ENCODE assay signal across 21 cellular contexts in genomic region chr13:80306573-80306972, GRCh38. TPM values are rescaled to one million over a fixed set of nuclear protein-coding genes. Genes with fewer than 3 reads are reported as not detected.
A peak's percentile ranks its signal among the peaks of the same experiment; 100 is the strongest.
DNase-seq lines count a peak whose midpoint lies in the region; ATAC-seq and TF ChIP-seq lines count a peak whose summit lies in the region.
"Had no signal": no experiment of that assay in that cellular context is flagged by ENCODE, and none has a peak within 500 bp of the region (broad histone marks: within the 10 kb centered on the region; RNA-seq: fewer than 3 reads in every experiment).

No MANE protein-coding gene starts in this region.

- peak overlapping the region in 2 of 3 experiments; percentile 15 to 51 for H3K27ac Mint-ChIP-seq in nephron
- no peak overlapping the region for H3K27ac Mint-ChIP-seq in endothelial cell (ENCODE audit: unreplicated experiment)
- no peak overlapping the region for H3K27ac Mint-ChIP-seq in activated CD4-positive, alpha-beta memory T cell treated with anti-CD3 and anti-CD28 coated beads for 36 hours
- H3K27ac Mint-ChIP-seq: CD8-positive, alpha-beta T cell had no signal

- DNase-seq in heart right ventricle (no peak), cardiac septum (ENCODE audit: low spot score) (no peak), adipocyte (ENCODE audit: low read depth) (no peak), endothelial cell (ENCODE audit: low spot score) (no peak)
- no peak for DNase-seq in activated CD4-positive, alpha-beta memory T cell treated with anti-CD3 and anti-CD28 coated beads for 36 hours
- DNase-seq: 8988T; BE2C; CD8-positive, alpha-beta T cell; HFFc6; KG1; NCI-H1105 treated with DMSO at 0.1 percent for 48 hours; NCI-H187; NCI-H2107; NCI-H2227 treated with DMSO at 0.1 percent for 48 hours; NCI-H510A treated with DMSO at 0.1 percent for 48 hours; NCI-H82; OCI-M1; SHP77 had no signal

- intact Hi-C loops in heart right ventricle (cut with DNase I) (loop anchor here in 1 of 10 donors (10.0 kb wide), 1 partner anchor 172 kb away; no protein-coding TSS in a partner anchor), cardiac septum (cut with DNase I) (no loop called here)
- intact Hi-C loops in activated CD4-positive, alpha-beta memory T cell treated with anti-CD3 and anti-CD28 coated beads for 36 hours (cut with micrococcal nuclease): no loop called here

- H3K4me1 ChIP-seq in heart right ventricle (peaks cover 0 to 33% (median 22%) of the 10 kb centered on the region in 9 donors), adipocyte (ENCODE audit: control insufficient read depth, insufficient read depth, low read length) (peaks cover 24% of the 10 kb centered on the region), subcutaneous abdominal adipose tissue (ENCODE audit: control insufficient read depth in 5 of 5, insufficient read depth in 5 of 5, low read length in 5 of 5) (peaks cover 0 to 19% (median 13%) of the 10 kb centered on the region in 5 donors)

- H3K27me3 Mint-ChIP-seq in nephron (ENCODE audit: low read depth): no peaks in the 10 kb centered on the region
- H3K27me3 Mint-ChIP-seq in endothelial cell (ENCODE audit: unreplicated experiment): peaks cover 2% of the 10 kb centered on the region
- no peaks in the 10 kb centered on the region for H3K27me3 Mint-ChIP-seq in activated CD4-positive, alpha-beta memory T cell treated with anti-CD3 and anti-CD28 coated beads for 36 hours

- H3K36me3 Mint-ChIP-seq in nephron (ENCODE audit: low read depth) (peaks cover 7% of the 10 kb centered on the region), endothelial cell (ENCODE audit: low read depth, unreplicated experiment) (no peaks in the 10 kb centered on the region)
- no peaks in the 10 kb centered on the region for H3K36me3 Mint-ChIP-seq in activated CD4-positive, alpha-beta memory T cell treated with anti-CD3 and anti-CD28 coated beads for 36 hours
- H3K36me3 Mint-ChIP-seq: CD8-positive, alpha-beta T cell had no signal

- TF ChIP-seq CTCF in heart right ventricle (IDR thresholded peaks at IDR 0.05) (no peak), nephron (IDR thresholded peaks at IDR 0.05; ENCODE audit: unreplicated experiment in 3 of 3) (no peak), endothelial cell (IDR thresholded peaks at IDR 0.05; ENCODE audit: unreplicated experiment) (no peak)

- no peak overlapping the region for H3K4me3 Mint-ChIP-seq in nephron
- no peak overlapping the region for H3K4me3 Mint-ChIP-seq in endothelial cell (ENCODE audit: unreplicated experiment)
- H3K4me3 Mint-ChIP-seq in activated CD4-positive, alpha-beta memory T cell treated with anti-CD3 and anti-CD28 coated beads for 36 hours: no peak overlapping the region
- H3K4me3 Mint-ChIP-seq: CD8-positive, alpha-beta T cell had no signal

- H3K9me3 ChIP-seq in heart right ventricle (no peaks in the 10 kb centered on the region), adipocyte (ENCODE audit: control insufficient read depth, low read length) (no peaks in the 10 kb centered on the region), subcutaneous abdominal adipose tissue (ENCODE audit: control insufficient read depth in 5 of 5, low read length in 5 of 5) (no peaks in the 10 kb centered on the region)
- H3K9me3 ChIP-seq: BE2C had no signal

- peak overlapping the region in 2 of 10 donors; percentile 5 to 17 for H3K4me3 ChIP-seq in heart right ventricle
- H3K4me3 ChIP-seq in adipocyte (ENCODE audit: low read length): peak overlapping the region; percentile 73
- H3K4me3 ChIP-seq in subcutaneous abdominal adipose tissue (ENCODE audit: low read depth in 1 of 5, low read length in 5 of 5): no peak overlapping the region

- H3K27me3 ChIP-seq in heart right ventricle: no peaks in the 10 kb centered on the region
- H3K27me3 ChIP-seq in adipocyte (replicated peaks; ENCODE audit: control insufficient read depth, insufficient read depth, low read length): no peaks in the 10 kb centered on the region
- H3K27me3 ChIP-seq in subcutaneous abdominal adipose tissue (ENCODE audit: control insufficient read depth in 5 of 5, insufficient read depth in 4 of 5, low read length in 5 of 5): no peaks in the 10 kb centered on the region
- H3K27me3 ChIP-seq: BE2C had no signal

- H3K27ac ChIP-seq in heart right ventricle (peak overlapping the region in 8 of 10 donors; percentile 13 to 79 (median 53)), subcutaneous abdominal adipose tissue (ENCODE audit: low read depth, low read length) (peak overlapping the region; percentile 75)

- POLR2A ChIA-PET in activated CD4-positive, alpha-beta memory T cell treated with anti-CD3 and anti-CD28 coated beads for 36 hours (lab: Charles Lee): no interaction called here

- CTCF ChIA-PET in activated CD4-positive, alpha-beta memory T cell treated with anti-CD3 and anti-CD28 coated beads for 36 hours (lab: Charles Lee): interaction anchor here (0.6 kb wide), 1 partner anchor 89 kb away, joined by 3 read pairs; no protein-coding TSS in a partner anchor

- H3K9me3 Mint-ChIP-seq in nephron: no peaks in the 10 kb centered on the region
- H3K9me3 Mint-ChIP-seq in endothelial cell (ENCODE audit: unreplicated experiment): no peaks in the 10 kb centered on the region
- H3K9me3 Mint-ChIP-seq in activated CD4-positive, alpha-beta memory T cell treated with anti-CD3 and anti-CD28 coated beads for 36 hours: no peaks in the 10 kb centered on the region
- H3K9me3 Mint-ChIP-seq: CD8-positive, alpha-beta T cell; HFFc6 had no signal

- ATAC-seq in heart right ventricle (no peak), HG03139 (IDR thresholded peaks at IDR 0.05; ENCODE audit: unreplicated experiment) (no peak)
- ATAC-seq: CD8-positive, alpha-beta T cell had no signal

- no peaks in the 10 kb centered on the region for H3K36me3 ChIP-seq in heart right ventricle
- H3K36me3 ChIP-seq in adipocyte (ENCODE audit: control insufficient read depth, insufficient read depth, low read length, severe bottlenecking): no peaks in the 10 kb centered on the region
- H3K36me3 ChIP-seq in subcutaneous abdominal adipose tissue (ENCODE audit: control insufficient read depth in 5 of 5, insufficient read depth in 5 of 5, low read length in 5 of 5): no peaks in the 10 kb centered on the region
- H3K36me3 ChIP-seq: BE2C had no signal

- WGBS in heart right ventricle, 2 donors: 74 to 77% methylated on average over 2 of the region's 2 CpGs

- H3K4me1 Mint-ChIP-seq in nephron: peaks cover 18% of the 10 kb centered on the region
- peaks cover 15% of the 10 kb centered on the region for H3K4me1 Mint-ChIP-seq in endothelial cell (ENCODE audit: unreplicated experiment)
- H3K4me1 Mint-ChIP-seq in activated CD4-positive, alpha-beta memory T cell treated with anti-CD3 and anti-CD28 coated beads for 36 hours (ENCODE audit: low read depth): no peaks in the 10 kb centered on the region

- peak overlapping the region; percentile 59 for H3K9ac ChIP-seq in adipocyte (ENCODE audit: low read length)
- peak overlapping the region in 1 of 5 donors; percentile 52 for H3K9ac ChIP-seq in subcutaneous abdominal adipose tissue (ENCODE audit: low read length in 5 of 5)

RNA-seq across cellular contexts. Expression of gene SPRY2, which starts 34.4 kb away (rescaled TPM):
- 10 to 100 TPM; 24.3 to 40.9 (median 34.5) TPM for total RNA-seq in heart right ventricle
- polyA plus RNA-seq in heart right ventricle: 10 to 100 TPM; 26.5 to 31.1 TPM
- 32.8 TPM for total RNA-seq in cardiac septum
- 21.7 TPM for total RNA-seq in endothelial cell (ENCODE audit: unreplicated experiment)
- under 1 TPM; 0.29 to 0.31 TPM for total RNA-seq in activated CD4-positive, alpha-beta memory T cell treated with anti-CD3 and anti-CD28 coated beads for 36 hours

Comparison
In these comparisons a context has a peak if more than half of its experiments do, and no peak if none do; other contexts are left out.
1. H3K27ac Mint-ChIP-seq: peak in nephron (2 of 3); none in endothelial cell (single experiment) and activated CD4-positive, alpha-beta memory T cell treated with anti-CD3 and anti-CD28 coated beads for 36 hours (single experiment).
2. RNA of gene SPRY2, which starts 34.4 kb away (total RNA-seq): 24.3 to 40.9 TPM in heart right ventricle, 32.8 TPM in cardiac septum (single experiment) and 21.7 TPM in endothelial cell (single experiment); 0.29 to 0.31 TPM in activated CD4-positive, alpha-beta memory T cell treated with anti-CD3 and anti-CD28 coated beads for 36 hours; every median in the first group is over 10 times any median in the second.